ENCODE assay signal across 11 cellular contexts in the genomic region with DNA sequence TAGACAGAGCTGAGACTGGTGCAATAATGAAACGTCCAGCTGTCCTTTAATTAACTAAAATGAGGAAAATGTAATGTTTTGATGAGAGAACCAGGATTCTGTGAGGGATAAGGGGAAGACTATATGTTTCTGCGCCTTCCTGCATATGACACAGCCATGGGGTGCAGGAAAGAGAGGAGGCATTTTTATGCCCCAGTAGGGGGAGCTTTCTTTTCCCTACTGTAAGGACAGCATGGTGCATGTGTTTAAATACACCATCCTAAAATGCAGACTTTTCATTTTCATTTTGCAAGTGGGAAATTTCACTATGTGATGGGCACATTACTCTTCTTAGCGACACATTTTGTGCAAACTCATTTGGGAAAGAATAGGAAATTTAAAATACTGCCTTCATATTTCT.
A peak's percentile ranks its signal among the peaks of the same experiment; 100 is the strongest.
DNase-seq lines count a peak whose midpoint lies in the region; ATAC-seq and TF ChIP-seq lines count a peak whose summit lies in the region.
"Had no signal": no experiment of that assay in that cellular context is flagged by ENCODE, and none has a peak within 500 bp of the region (broad histone marks: within the 10 kb centered on the region; RNA-seq: fewer than 3 reads in every experiment).

No MANE protein-coding gene starts in this region.

- H3K27me3 ChIP-seq in breast epithelium, result no peaks in the 10 kb centered on the region
- no peaks in the 10 kb centered on the region for H3K27me3 ChIP-seq in OCI-LY1 (ENCODE audit: insufficient read depth, low read length)
- no peaks in the 10 kb centered on the region for H3K27me3 ChIP-seq in colonic mucosa

- no peaks in the 10 kb centered on the region for H3K9me3 ChIP-seq in breast epithelium
- H3K9me3 ChIP-seq in OCI-LY1 (ENCODE audit: low read length), result no peaks in the 10 kb centered on the region
- H3K9me3 ChIP-seq in colonic mucosa, result no peaks in the 10 kb centered on the region

- intact Hi-C loops in MCF 10A (cut with micrococcal nuclease), result no loop called here
- intact Hi-C loops in breast epithelium (cut with DNase I; ENCODE audit: low total_unique reads), result no loop called here
- intact Hi-C loops in colonic mucosa (cut with DNase I), result no loop called here

- H3K4me1 ChIP-seq in breast epithelium (no peaks in the 10 kb centered on the region), OCI-LY1 (ENCODE audit: insufficient read depth, low read length, severe bottlenecking) (no peaks in the 10 kb centered on the region), colonic mucosa (no peaks in the 10 kb centered on the region)

- H3K27ac Mint-ChIP-seq in MCF 10A (ENCODE audit: low read depth, unreplicated experiment) (no peak overlapping the region), type B pancreatic cell (no peak overlapping the region)
- H3K27ac Mint-ChIP-seq: activated naive CD8-positive, alpha-beta T cell treated with anti-CD3 and anti-CD28 coated beads, Interleukin-2, amount 50 U/mL, for 24 hours; natural killer cell had no signal

- H3K4me1 Mint-ChIP-seq in MCF 10A (ENCODE audit: insufficient read depth, unreplicated experiment), result no peaks in the 10 kb centered on the region
- no peaks in the 10 kb centered on the region for H3K4me1 Mint-ChIP-seq in type B pancreatic cell (ENCODE audit: unreplicated experiment)
- H3K4me1 Mint-ChIP-seq: activated naive CD8-positive, alpha-beta T cell treated with anti-CD3 and anti-CD28 coated beads, Interleukin-2, amount 50 U/mL, for 24 hours had no signal

- DNase-seq in MCF 10A (ENCODE audit: unreplicated experiment), result peak; percentile 28
- DNase-seq in breast epithelium (ENCODE audit: low spot score in 2 of 2), result no peak
- DNase-seq in epithelial cell of proximal tubule (ENCODE audit: low read depth), result no peak
- DNase-seq in type B pancreatic cell (ENCODE audit: extremely low spot score, unreplicated experiment), result no peak
- DNase-seq in NCI-H1436 treated with DMSO at 0.1 percent for 48 hours (lab: John Stamatoyannopoulos, UW), result no peak
- no peak for DNase-seq in colonic mucosa
- DNase-seq: activated naive CD8-positive, alpha-beta T cell treated with anti-CD3 and anti-CD28 coated beads, Interleukin-2, amount 50 U/mL, for 24 hours; CD8-positive, alpha-beta memory T cell; natural killer cell had no signal

- H3K4me3 ChIP-seq in breast epithelium (no peak overlapping the region), OCI-LY1 (ENCODE audit: low read depth, low read length, poor library complexity, severe bottlenecking) (no peak overlapping the region), epithelial cell of proximal tubule (ENCODE audit: low read depth, low read length) (no peak overlapping the region), colonic mucosa (no peak overlapping the region)

- H3K4me3 Mint-ChIP-seq in MCF 10A (ENCODE audit: unreplicated experiment), result no peak overlapping the region
- no peak overlapping the region for H3K4me3 Mint-ChIP-seq in type B pancreatic cell
- H3K4me3 Mint-ChIP-seq: activated naive CD8-positive, alpha-beta T cell treated with anti-CD3 and anti-CD28 coated beads, Interleukin-2, amount 50 U/mL, for 24 hours; natural killer cell had no signal

- no peaks in the 10 kb centered on the region for H4K20me1 ChIP-seq in OCI-LY1 (ENCODE audit: insufficient read depth, low read length)

- no peak overlapping the region for H2AFZ ChIP-seq in OCI-LY1 (ENCODE audit: low read length)

- POLR2A ChIA-PET in MCF 10A (lab: Yijun Ruan, JAX), result no interaction called here

- BruUV-seq in MCF 10A (replicated peaks; lab: Mats Ljungman, UMichigan), result no TSS peak

- CTCF ChIA-PET in MCF 10A (lab: Yijun Ruan, JAX), result interaction anchor here (0.6 kb wide), 1 partner anchor 1728 kb away, joined by 5 read pairs; no protein-coding TSS in a partner anchor

- no peak overlapping the region for H3K9ac ChIP-seq in OCI-LY1 (ENCODE audit: low read length)
- no peak overlapping the region for H3K9ac ChIP-seq in colonic mucosa (ENCODE audit: low read depth in 2 of 2, low read length in 2 of 2)

- no peak overlapping the region for H3K4me2 ChIP-seq in OCI-LY1 (ENCODE audit: low read length)

- no peaks in the 10 kb centered on the region for H3K9me3 Mint-ChIP-seq in MCF 10A (ENCODE audit: unreplicated experiment)
- no peaks in the 10 kb centered on the region for H3K9me3 Mint-ChIP-seq in type B pancreatic cell
- H3K9me3 Mint-ChIP-seq: activated naive CD8-positive, alpha-beta T cell treated with anti-CD3 and anti-CD28 coated beads, Interleukin-2, amount 50 U/mL, for 24 hours; CD8-positive, alpha-beta memory T cell; natural killer cell had no signal

- no peak for ATAC-seq in HG03432 (IDR thresholded peaks at IDR 0.05; ENCODE audit: unreplicated experiment)
- ATAC-seq: activated naive CD8-positive, alpha-beta T cell treated with anti-CD3 and anti-CD28 coated beads, Interleukin-2, amount 50 U/mL, for 24 hours had no signal

- H3K36me3 Mint-ChIP-seq in MCF 10A (ENCODE audit: insufficient read depth, unreplicated experiment), result no peaks in the 10 kb centered on the region
- no peaks in the 10 kb centered on the region for H3K36me3 Mint-ChIP-seq in type B pancreatic cell
- H3K36me3 Mint-ChIP-seq: natural killer cell had no signal

- H3K36me3 ChIP-seq in breast epithelium, result no peaks in the 10 kb centered on the region
- no peaks in the 10 kb centered on the region; the same call in 1 of the 2 replicates for H3K36me3 ChIP-seq in OCI-LY1 (ENCODE audit: insufficient read depth, low read length)
- no peaks in the 10 kb centered on the region for H3K36me3 ChIP-seq in colonic mucosa

- no peaks in the 10 kb centered on the region for H3K9me2 ChIP-seq in OCI-LY1 (ENCODE audit: low read depth, low read length)

- H3K27me3 Mint-ChIP-seq in MCF 10A (ENCODE audit: insufficient read depth, unreplicated experiment), result no peaks in the 10 kb centered on the region
- peaks cover 9% of the 10 kb centered on the region for H3K27me3 Mint-ChIP-seq in type B pancreatic cell
- H3K27me3 Mint-ChIP-seq: activated naive CD8-positive, alpha-beta T cell treated with anti-CD3 and anti-CD28 coated beads, Interleukin-2, amount 50 U/mL, for 24 hours; CD8-positive, alpha-beta memory T cell had no signal

- no peak overlapping the region for H3K27ac ChIP-seq in breast epithelium
- H3K27ac ChIP-seq in OCI-LY1 (ENCODE audit: low read depth, low read length, poor library complexity, severe bottlenecking), result no peak overlapping the region
- H3K27ac ChIP-seq in colonic mucosa, result no peak overlapping the region

- TF ChIP-seq CTCF in MCF 10A (IDR thresholded peaks at IDR 0.05; ENCODE audit: unreplicated experiment) (peak; percentile 12), breast epithelium (IDR thresholded peaks at IDR 0.05) (no peak), OCI-LY1 (IDR thresholded peaks at IDR 0.05; ENCODE audit: low read length) (peak; percentile 59), epithelial cell of proximal tubule (conservative IDR thresholded peaks at IDR 0.05; ENCODE audit: low read depth, low read length) (peak; percentile 62), type B pancreatic cell (conservative IDR thresholded peaks at IDR 0.05) (peak; percentile 59), colonic mucosa (IDR thresholded peaks at IDR 0.05) (no peak)

- no peaks in the 10 kb centered on the region for H3F3A ChIP-seq in OCI-LY1 (ENCODE audit: insufficient read depth, low read length)

- TF ChIP-seq POLR2A in breast epithelium (IDR thresholded peaks at IDR 0.05), result no peak

- H3K79me2 ChIP-seq in OCI-LY1 (ENCODE audit: insufficient read depth, low read length), result no peaks in the 10 kb centered on the region

Comparison
In these comparisons a context has a peak if more than half of its experiments do, and no peak if none do; other contexts are left out.
1. CTCF ChIP-seq: peak in MCF 10A (single experiment), OCI-LY1 (single experiment), epithelial cell of proximal tubule (single experiment) and type B pancreatic cell (single experiment); none in breast epithelium (0 of 3) and colonic mucosa (single experiment).